ENCODE assay signal across 27 cellular contexts in genomic region chr5:104606258-104606829, GRCh38.
"Had no signal": no experiment of that assay in that cellular context is flagged by ENCODE, and none has a peak within 500 bp of the region (broad histone marks: within the 10 kb centered on the region; RNA-seq: fewer than 3 reads in every experiment).

No MANE protein-coding gene starts in this region.

- H3K4me3 Mint-ChIP-seq: activated naive CD8-positive, alpha-beta T cell; activated T-cell treated with anti-CD3 and anti-CD28 coated beads, Interleukin-2, amount 50 U/mL, for 24 hours; activated T-helper 17 cell treated with anti-CD3 and anti-CD28 coated beads, Interleukin-2, amount 50 U/mL, for 72 hours; naive B cell; neural crest cell; stimulated activated naive B cell treated with anti-CD40 and anti-IgM and Interleukin-4, amounts not matched to agents 10 μg/mL and 1 μg/mL and 100 μg/mL, for 72 hours; WTC11 had no signal

- H3K36me3 ChIP-seq: adrenal gland, ascending aorta, left lung, thoracic aorta, upper lobe of left lung had no signal

- H3K4me3 ChIP-seq: adrenal gland, ascending aorta, left lung, lung, smooth muscle cell, thoracic aorta, upper lobe of left lung had no signal

- H3K27ac ChIP-seq: adrenal gland, ascending aorta, foreskin keratinocyte, left lung, thoracic aorta, upper lobe of left lung had no signal

- H3K4me2 ChIP-seq: smooth muscle cell had no signal

- H3K27me3 Mint-ChIP-seq: activated naive CD8-positive, alpha-beta T cell; activated T-cell treated with anti-CD3 and anti-CD28 coated beads, Interleukin-2, amount 50 U/mL, for 24 hours; activated T-helper 17 cell treated with anti-CD3 and anti-CD28 coated beads, Interleukin-2, amount 50 U/mL, for 72 hours; naive B cell; stimulated activated naive B cell treated with anti-CD40 and anti-IgM and Interleukin-4, amounts not matched to agents 10 μg/mL and 1 μg/mL and 100 μg/mL, for 72 hours had no signal

- H3K4me1 Mint-ChIP-seq: activated T-helper 17 cell treated with anti-CD3 and anti-CD28 coated beads, Interleukin-2, amount 50 U/mL, for 72 hours; naive B cell; stimulated activated naive B cell treated with anti-CD40 and anti-IgM and Interleukin-4, amounts not matched to agents 10 μg/mL and 1 μg/mL and 100 μg/mL, for 72 hours had no signal

- DNase-seq: activated CD8-positive, alpha-beta memory T cell treated with anti-CD3 and anti-CD28 coated beads for 24 hours; activated CD8-positive, alpha-beta memory T cell treated with anti-CD3 and anti-CD28 coated beads, Interleukin-2, amount 50 U/mL, for 4 hours; activated naive CD4-positive, alpha-beta T cell; activated T-cell treated with anti-CD3 and anti-CD28 coated beads, Interleukin-2, amount 50 U/mL, for 24 hours; adrenal gland; central memory CD4-positive, alpha-beta T cell; dermis blood vessel endothelial cell; effector CD8-positive, alpha-beta T cell; foreskin keratinocyte; kidney glomerular epithelial cell; left lung; naive B cell; posterior cingulate gyrus; stimulated activated CD4-positive, alpha-beta T cell treated with anti-CD3 and anti-CD28 coated beads, Interleukin-2, amount 100 ng/mL, for 48 hours; stimulated activated CD8-positive, alpha-beta memory T cell treated with anti-CD3 and anti-CD28 coated beads, Interleukin-4, amount 100 ng/mL, for 48 hours; stimulated activated naive B cell treated with anti-CD40 and anti-IgM and Interleukin-4, amounts not matched to agents 10 μg/mL and 1 μg/mL and 100 μg/mL, for 72 hours; T1000; upper lobe of left lung had no signal

- H3K4me1 ChIP-seq: adrenal gland, ascending aorta, foreskin keratinocyte, left lung, upper lobe of left lung had no signal

- ATAC-seq: activated T-helper 17 cell treated with anti-CD3 and anti-CD28 coated beads, Interleukin-2, amount 50 U/mL, for 72 hours; foreskin keratinocyte; left lung; sciatic nerve; stimulated activated naive B cell treated with anti-CD40 and anti-IgM and Interleukin-4, amounts not matched to agents 10 μg/mL and 1 μg/mL and 100 μg/mL, for 72 hours; WTC11 had no signal

- H3K27ac Mint-ChIP-seq: activated naive CD8-positive, alpha-beta T cell; activated T-cell treated with anti-CD3 and anti-CD28 coated beads, Interleukin-2, amount 50 U/mL, for 24 hours; activated T-helper 17 cell treated with anti-CD3 and anti-CD28 coated beads, Interleukin-2, amount 50 U/mL, for 72 hours; naive B cell; stimulated activated naive B cell treated with anti-CD40 and anti-IgM and Interleukin-4, amounts not matched to agents 10 μg/mL and 1 μg/mL and 100 μg/mL, for 72 hours; WTC11 had no signal

- H3K9me3 ChIP-seq: adrenal gland, ascending aorta, thoracic aorta, upper lobe of left lung had no signal

- H3K27me3 ChIP-seq: adrenal gland, ascending aorta, foreskin keratinocyte, left lung, upper lobe of left lung had no signal

- H3K36me3 Mint-ChIP-seq: activated naive CD8-positive, alpha-beta T cell; naive B cell; stimulated activated naive B cell treated with anti-CD40 and anti-IgM and Interleukin-4, amounts not matched to agents 10 μg/mL and 1 μg/mL and 100 μg/mL, for 72 hours; WTC11 had no signal
